18 cellular contexts compared by ENCODE assay signal in genomic region chr1:87979079-87979478, GRCh38.
"Had no signal": no experiment of that assay in that cellular context is flagged by ENCODE, and none has a peak within 500 bp of the region (broad histone marks: within the 10 kb centered on the region; RNA-seq: fewer than 3 reads in every experiment).

No MANE protein-coding gene starts in this region.

- DNase-seq: activated B cell treated with CpG ODN at 0.5 μM for 24 hours; activated CD4-positive, alpha-beta T cell treated with anti-CD3 and anti-CD28 coated beads for 36 hours; activated CD4-positive, alpha-beta T cell treated with anti-CD3 and anti-CD28 coated beads, Interleukin-2, amount 50 U/mL, for 4 hours; activated naive CD4-positive, alpha-beta T cell treated with anti-CD3 and anti-CD28 coated beads, Interleukin-2, amount 10 ng/mL, durations not matched to agents 7 days and 5 days; activated T-cell treated with anti-CD3 and anti-CD28 coated beads, Interleukin-2, amount 50 U/mL, for 48 hours; amygdala; effector CD4-positive, alpha-beta T cell; left ventricle myocardium inferior; naive thymus-derived CD8-positive, alpha-beta T cell; sigmoid colon; stimulated activated CD4-positive, alpha-beta T cell treated with anti-CD3 and anti-CD28 coated beads, Interleukin-2, amount 100 ng/mL, for 48 hours; stimulated activated CD8-positive, alpha-beta memory T cell treated with anti-CD3 and anti-CD28 coated beads, Interleukin-4, amount 100 ng/mL, for 48 hours; stimulated activated naive B cell treated with anti-CD40 and anti-IgM and Interleukin-4, amounts not matched to agents 10 μg/mL and 1 μg/mL and 100 μg/mL, for 72 hours; T1000; transverse colon had no signal

- H3K4me1 ChIP-seq: left ventricle myocardium inferior, sigmoid colon, transverse colon, vagina had no signal

- FAIRE-seq: endometrium had no signal

- H3K27ac ChIP-seq: left ventricle myocardium inferior, sigmoid colon, transverse colon, vagina had no signal

- H3K36me3 ChIP-seq: left ventricle myocardium inferior, sigmoid colon, transverse colon, vagina had no signal

- H3K27me3 Mint-ChIP-seq: activated naive CD4-positive, alpha-beta T cell treated with anti-CD3 and anti-CD28 coated beads, Interleukin-2, amount 10 ng/mL, durations not matched to agents 7 days and 5 days had no signal

- H3K27me3 ChIP-seq: sigmoid colon, transverse colon, vagina had no signal

- ATAC-seq: activated CD4-positive, alpha-beta T cell treated with anti-CD3 and anti-CD28 coated beads for 36 hours; naive thymus-derived CD8-positive, alpha-beta T cell; stimulated activated naive B cell treated with anti-CD40 and anti-IgM and Interleukin-4, amounts not matched to agents 10 μg/mL and 1 μg/mL and 100 μg/mL, for 72 hours had no signal

- H3K36me3 Mint-ChIP-seq: activated naive CD4-positive, alpha-beta T cell treated with anti-CD3 and anti-CD28 coated beads, Interleukin-2, amount 10 ng/mL, durations not matched to agents 7 days and 5 days; mesothelial cell of epicardium; naive thymus-derived CD8-positive, alpha-beta T cell; stimulated activated naive B cell treated with anti-CD40 and anti-IgM and Interleukin-4, amounts not matched to agents 10 μg/mL and 1 μg/mL and 100 μg/mL, for 72 hours had no signal

- H3K9me3 ChIP-seq: left ventricle myocardium inferior, sigmoid colon, transverse colon, vagina had no signal

- H3K4me3 ChIP-seq: left ventricle myocardium inferior, sigmoid colon, transverse colon, vagina had no signal

- H3K4me1 Mint-ChIP-seq: activated B cell treated with CpG ODN at 0.5 μM for 24 hours; activated CD4-positive, alpha-beta T cell treated with anti-CD3 and anti-CD28 coated beads for 36 hours; activated naive CD4-positive, alpha-beta T cell treated with anti-CD3 and anti-CD28 coated beads, Interleukin-2, amount 10 ng/mL, durations not matched to agents 7 days and 5 days; naive thymus-derived CD8-positive, alpha-beta T cell; stimulated activated naive B cell treated with anti-CD40 and anti-IgM and Interleukin-4, amounts not matched to agents 10 μg/mL and 1 μg/mL and 100 μg/mL, for 72 hours had no signal

- H3K9me3 Mint-ChIP-seq: activated B cell treated with CpG ODN at 0.5 μM for 24 hours; activated naive CD4-positive, alpha-beta T cell treated with anti-CD3 and anti-CD28 coated beads, Interleukin-2, amount 10 ng/mL, durations not matched to agents 7 days and 5 days; naive thymus-derived CD8-positive, alpha-beta T cell; stimulated activated naive B cell treated with anti-CD40 and anti-IgM and Interleukin-4, amounts not matched to agents 10 μg/mL and 1 μg/mL and 100 μg/mL, for 72 hours had no signal

- H3K27ac Mint-ChIP-seq: activated B cell treated with CpG ODN at 0.5 μM for 24 hours; activated CD4-positive, alpha-beta T cell treated with anti-CD3 and anti-CD28 coated beads for 36 hours; activated naive CD4-positive, alpha-beta T cell treated with anti-CD3 and anti-CD28 coated beads, Interleukin-2, amount 10 ng/mL, durations not matched to agents 7 days and 5 days; mesothelial cell of epicardium; naive thymus-derived CD8-positive, alpha-beta T cell had no signal

- H3K4me3 Mint-ChIP-seq: activated B cell treated with CpG ODN at 0.5 μM for 24 hours; activated CD4-positive, alpha-beta T cell treated with anti-CD3 and anti-CD28 coated beads for 36 hours; activated naive CD4-positive, alpha-beta T cell treated with anti-CD3 and anti-CD28 coated beads, Interleukin-2, amount 10 ng/mL, durations not matched to agents 7 days and 5 days; mesothelial cell of epicardium; naive thymus-derived CD8-positive, alpha-beta T cell; stimulated activated naive B cell treated with anti-CD40 and anti-IgM and Interleukin-4, amounts not matched to agents 10 μg/mL and 1 μg/mL and 100 μg/mL, for 72 hours had no signal
